ENCODE assay signal across 8 cellular contexts in the genomic region with DNA sequence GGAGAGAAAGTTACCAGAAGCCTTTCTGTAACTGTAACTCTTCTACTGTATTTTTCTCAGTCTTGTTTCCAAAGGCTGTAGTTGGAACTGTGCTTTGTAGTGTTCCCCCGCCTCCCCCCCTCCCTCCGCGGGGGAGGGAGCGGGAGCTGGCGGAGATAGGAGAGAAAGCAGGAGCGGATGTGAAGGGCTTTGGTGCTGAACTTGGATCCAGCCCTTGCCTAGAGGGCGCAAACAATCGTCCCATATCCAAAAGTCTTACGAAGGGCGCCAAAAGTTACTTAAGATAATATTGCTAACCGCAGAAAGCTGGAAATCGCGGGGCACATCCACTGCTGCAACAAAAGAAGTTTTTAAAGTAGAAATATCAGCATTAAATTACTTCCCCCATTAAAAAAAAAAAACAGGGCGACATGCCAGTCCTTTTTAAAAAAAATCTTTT. TPM values are rescaled to one million over a fixed set of nuclear protein-coding genes. Genes with fewer than 3 reads are reported as not detected.
A peak's percentile ranks its signal among the peaks of the same experiment; 100 is the strongest.
DNase-seq lines count a peak whose midpoint lies in the region; ATAC-seq, FAIRE-seq and TF ChIP-seq lines count a peak whose summit lies in the region.

No MANE protein-coding gene starts in this region.

- no peaks in the 10 kb centered on the region for H3K27me3 Mint-ChIP-seq in Calu3 (ENCODE audit: unreplicated experiment)
- peaks cover 6% of the 10 kb centered on the region for H3K27me3 Mint-ChIP-seq in T-helper 17 cell
- H3K27me3 Mint-ChIP-seq in type B pancreatic cell = peaks cover 19% of the 10 kb centered on the region

- H3K4me3 Mint-ChIP-seq in Calu3 (ENCODE audit: low read depth, unreplicated experiment) (peak overlapping the region; percentile 89), T-helper 17 cell (peak overlapping the region; percentile 81), type B pancreatic cell (peak overlapping the region; percentile 88)

- H3K9me3 ChIP-seq in T-helper 17 cell (ENCODE audit: control insufficient read depth, low read length, poor library complexity, severe bottlenecking) (no peaks in the 10 kb centered on the region), MM.1S (replicated peaks; ENCODE audit: insufficient read depth, low read length) (no peaks in the 10 kb centered on the region)

- intact Hi-C loops in Calu3 (cut with micrococcal nuclease; ENCODE audit: unreplicated experiment) = loop anchor here (5.0 to 10.0 kb wide), 4 partner anchors 72 to 372 kb away; no protein-coding TSS in a partner anchor

- H3F3A ChIP-seq in MM.1S (ENCODE audit: insufficient read depth, low read length) = peaks cover 38% of the 10 kb centered on the region

- peak overlapping the region; percentile 93 for H3K27ac Mint-ChIP-seq in Calu3 (ENCODE audit: unreplicated experiment)
- peak overlapping the region; percentile 96 for H3K27ac Mint-ChIP-seq in T-helper 17 cell
- H3K27ac Mint-ChIP-seq in type B pancreatic cell = peak overlapping the region; percentile 91

- CTCF ChIA-PET in Calu3 (lab: Charles Lee) = interaction anchor here (1.1 kb wide), 1 partner anchor 21 kb away, joined by 3 read pairs; no protein-coding TSS in a partner anchor

- H3K36me3 Mint-ChIP-seq in Calu3 (ENCODE audit: insufficient read depth, unreplicated experiment) (peaks cover 63% of the 10 kb centered on the region), T-helper 17 cell (ENCODE audit: low read depth) (peaks cover 2% of the 10 kb centered on the region), type B pancreatic cell (no peaks in the 10 kb centered on the region)

- H3K9me3 Mint-ChIP-seq in Calu3 (ENCODE audit: low read depth, unreplicated experiment) (no peaks in the 10 kb centered on the region), type B pancreatic cell (no peaks in the 10 kb centered on the region)

- H3K4me2 ChIP-seq in MM.1S (ENCODE audit: low read depth, low read length) = no peak overlapping the region

- no peaks in the 10 kb centered on the region for H3K36me3 ChIP-seq in MM.1S (replicated peaks; ENCODE audit: insufficient read depth, low read length)

- H3K4me3 ChIP-seq in epithelial cell of proximal tubule (ENCODE audit: low read depth, low read length) (peak overlapping the region; percentile 35), MM.1S (ENCODE audit: low read length) (no peak overlapping the region)

- H3K9me2 ChIP-seq in MM.1S (replicated peaks; ENCODE audit: insufficient read depth, low read length) = no peaks in the 10 kb centered on the region

- FAIRE-seq in GM19239 (lab: Jason Lieb, UNC) = no peak

- no peak overlapping the region for H3K27ac ChIP-seq in MM.1S (ENCODE audit: low read length)

- peaks cover 18% of the 10 kb centered on the region; the same call in 1 of the 2 replicates for H3K27me3 ChIP-seq in MM.1S (replicated peaks; ENCODE audit: insufficient read depth, low read length)

- H4K20me1 ChIP-seq in MM.1S (ENCODE audit: insufficient read depth, low read length) = no peaks in the 10 kb centered on the region

- no peak overlapping the region for H3K9ac ChIP-seq in MM.1S (ENCODE audit: low read length)

- no TSS peak for BruUV-seq in Calu3 (replicated peaks; lab: Mats Ljungman, UMichigan)

- H3K4me1 Mint-ChIP-seq in Calu3 (ENCODE audit: low read depth, unreplicated experiment) (peaks cover 64% of the 10 kb centered on the region), T-helper 17 cell (peaks cover 34% of the 10 kb centered on the region), type B pancreatic cell (ENCODE audit: unreplicated experiment) (peaks cover 42% of the 10 kb centered on the region)

- H3K79me2 ChIP-seq in MM.1S (ENCODE audit: low read length) = no peaks in the 10 kb centered on the region

- peak; percentile 14 for TF ChIP-seq CTCF in Calu3 (IDR thresholded peaks at IDR 0.05; ENCODE audit: unreplicated experiment)
- peak; percentile 47; the same call in 1 of the 2 replicates for TF ChIP-seq CTCF in LNCAP (IDR thresholded peaks at IDR 0.05)
- TF ChIP-seq CTCF in epithelial cell of proximal tubule (conservative IDR thresholded peaks at IDR 0.05; ENCODE audit: low read depth, low read length) = peak; percentile 44
- peak; percentile 24 for TF ChIP-seq CTCF in type B pancreatic cell (conservative IDR thresholded peaks at IDR 0.05)
- no peak for TF ChIP-seq CTCF in MM.1S (IDR thresholded peaks at IDR 0.05; ENCODE audit: low read length)

- H2AFZ ChIP-seq in MM.1S (ENCODE audit: low read length) = no peak overlapping the region

- no peak for ATAC-seq in T-helper 17 cell

- peaks cover 11% of the 10 kb centered on the region for H3K4me1 ChIP-seq in MM.1S (ENCODE audit: low read length)

- peak; percentile 53 for DNase-seq in Calu3
- no peak for DNase-seq in T-helper 17 cell
- DNase-seq in epithelial cell of proximal tubule (ENCODE audit: low read depth) = no peak
- peak; percentile 87 for DNase-seq in midbrain (lab: John Stamatoyannopoulos, UW)
- DNase-seq in type B pancreatic cell (ENCODE audit: extremely low spot score, unreplicated experiment) = peak; percentile 76
- no peak for DNase-seq in MM.1S
- no peak for DNase-seq in GM19239 (ENCODE audit: insufficient read length, low spot score)

RNA-seq across cellular contexts. Expression of a gene that starts 2.4 kb away (rescaled TPM):
- total RNA-seq in Calu3 (2022) (28.3 and 38.6 TPM in 2 replicates), T-helper 17 cell (1 to 10 TPM; 5.0 to 5.2 TPM), epithelial cell of proximal tubule (0.58 and 1.6 TPM in 2 replicates), type B pancreatic cell (ENCODE audit: low replicate concordance) (10.5 and 49.4 TPM in 2 replicates)

Comparison
In these comparisons a context has a peak if more than half of its experiments do, and no peak if none do; other contexts are left out.
1. DNase-seq: peak in Calu3 (single experiment), midbrain (single experiment) and type B pancreatic cell (single experiment); none in T-helper 17 cell (0 of 3), epithelial cell of proximal tubule (single experiment), MM.1S (single experiment) and GM19239 (single experiment).
2. Peak in every context shown above with its lines, with median percentiles within 50 percentile points of each other: H3K27ac Mint-ChIP-seq and H3K4me3 Mint-ChIP-seq.